ENCODE assay signal across 18 cellular contexts in the genomic region with DNA sequence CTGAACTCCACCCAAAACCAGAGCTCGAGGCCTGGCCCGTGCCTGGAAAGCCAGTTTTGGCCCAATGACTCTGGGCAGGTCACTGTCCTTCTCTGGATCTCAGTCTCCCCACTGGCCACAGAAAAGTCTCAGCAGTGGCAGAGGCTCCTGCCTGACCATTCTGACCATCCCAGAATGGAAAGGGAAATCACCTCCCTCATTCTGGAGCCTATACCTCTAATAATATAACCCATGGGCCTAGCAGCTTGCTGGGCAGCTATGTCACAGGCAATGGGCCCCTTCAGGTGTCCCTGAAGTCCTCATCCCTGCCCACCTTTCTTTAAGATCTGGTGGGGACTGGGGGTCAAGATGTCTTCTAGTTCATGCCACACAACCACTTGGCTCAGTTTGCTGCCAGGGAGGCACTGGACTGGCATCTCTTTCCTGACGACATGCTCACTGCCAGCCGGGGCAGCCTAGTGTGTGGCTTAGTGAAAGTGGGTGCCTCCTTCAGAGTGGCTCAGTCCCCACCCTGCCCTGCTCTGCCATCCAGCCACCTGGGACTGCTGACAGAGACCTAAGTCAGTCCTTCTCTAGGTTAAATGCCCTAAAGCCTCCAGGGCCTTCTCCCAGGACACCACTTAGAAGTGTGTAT.
DNase-seq lines count a peak whose midpoint lies in the region; ATAC-seq and TF ChIP-seq lines count a peak whose summit lies in the region.
"Had no signal": no experiment of that assay in that cellular context is flagged by ENCODE, and none has a peak within 500 bp of the region (broad histone marks: within the 10 kb centered on the region; RNA-seq: fewer than 3 reads in every experiment).

No MANE protein-coding gene starts in this region.

- peaks cover 71% of the 10 kb centered on the region for H3K4me1 Mint-ChIP-seq in activated CD4-positive, alpha-beta memory T cell treated with anti-CD3 and anti-CD28 coated beads, Interleukin-2, amount 10 ng/mL, durations not matched to agents 7 days and 5 days
- H3K4me1 Mint-ChIP-seq in activated CD4-positive, alpha-beta memory T cell treated with anti-CD3 and anti-CD28 coated beads for 36 hours (ENCODE audit: low read depth), result peaks cover 34% of the 10 kb centered on the region
- peaks cover 45 to 70% of the 10 kb centered on the region in 2 donors for H3K4me1 Mint-ChIP-seq in stimulated activated naive B cell treated with anti-CD40 and anti-IgM and Interleukin-4, amounts not matched to agents 10 μg/mL and 1 μg/mL and 100 μg/mL, for 72 hours

- no peak for TF ChIP-seq POLR2A in esophagus squamous epithelium (IDR thresholded peaks at IDR 0.05)
- TF ChIP-seq POLR2A in GM18505 (IDR thresholded peaks at IDR 0.05; ENCODE audit: borderline replicate concordance, extremely low read depth, insufficient read depth, insufficient read length), result no peak

- H3K36me3 Mint-ChIP-seq in activated CD4-positive, alpha-beta memory T cell treated with anti-CD3 and anti-CD28 coated beads, Interleukin-2, amount 10 ng/mL, durations not matched to agents 7 days and 5 days (ENCODE audit: low read depth), result peaks cover 3% of the 10 kb centered on the region
- no peaks in the 10 kb centered on the region for H3K36me3 Mint-ChIP-seq in activated CD4-positive, alpha-beta memory T cell treated with anti-CD3 and anti-CD28 coated beads for 36 hours
- peaks cover 3 to 8% of the 10 kb centered on the region in 2 donors for H3K36me3 Mint-ChIP-seq in stimulated activated naive B cell treated with anti-CD40 and anti-IgM and Interleukin-4, amounts not matched to agents 10 μg/mL and 1 μg/mL and 100 μg/mL, for 72 hours
- H3K36me3 Mint-ChIP-seq: CD8-positive, alpha-beta memory T cell; T-cell had no signal

- no TSS peak for BruUV-seq in OCI-LY7 (replicated peaks; lab: Mats Ljungman, UMichigan)

- H3K79me2 ChIP-seq in OCI-LY7 (ENCODE audit: insufficient read depth, low read depth, low read length), result no peaks in the 10 kb centered on the region

- H3K9me2 ChIP-seq in OCI-LY7 (ENCODE audit: insufficient read depth, low read length), result no peaks in the 10 kb centered on the region

- no peak for ATAC-seq in stimulated activated naive B cell treated with anti-CD40 and anti-IgM and Interleukin-4, amounts not matched to agents 10 μg/mL and 1 μg/mL and 100 μg/mL, for 72 hours (replicated peaks)
- no peak for ATAC-seq in GM18505 (IDR thresholded peaks at IDR 0.05; ENCODE audit: unreplicated experiment)
- ATAC-seq: T-cell had no signal

- H3K4me3 ChIP-seq in OCI-LY7 (ENCODE audit: low read depth, low read length, poor library complexity, severe bottlenecking), result no peak overlapping the region
- no peak overlapping the region for H3K4me3 ChIP-seq in esophagus squamous epithelium
- H3K4me3 ChIP-seq: MG63 had no signal

- peaks cover 7% of the 10 kb centered on the region for H3K27me3 Mint-ChIP-seq in activated CD4-positive, alpha-beta memory T cell treated with anti-CD3 and anti-CD28 coated beads, Interleukin-2, amount 10 ng/mL, durations not matched to agents 7 days and 5 days
- peaks cover 4% of the 10 kb centered on the region for H3K27me3 Mint-ChIP-seq in activated CD4-positive, alpha-beta memory T cell treated with anti-CD3 and anti-CD28 coated beads for 36 hours
- H3K27me3 Mint-ChIP-seq in stimulated activated naive B cell treated with anti-CD40 and anti-IgM and Interleukin-4, amounts not matched to agents 10 μg/mL and 1 μg/mL and 100 μg/mL, for 72 hours, result no peaks in the 10 kb centered on the region
- H3K27me3 Mint-ChIP-seq: T-cell had no signal

- intact Hi-C loops in activated CD4-positive, alpha-beta memory T cell treated with anti-CD3 and anti-CD28 coated beads for 36 hours (cut with micrococcal nuclease), result loop anchor here (5.0 kb wide), 1 partner anchor 67 kb away; no protein-coding TSS in a partner anchor
- intact Hi-C loops in OCI-LY7 (cut with micrococcal nuclease; ENCODE audit: unreplicated experiment) (loop anchor here (1.0 to 2.0 kb wide), 3 partner anchors 42 to 111 kb away; no protein-coding TSS in a partner anchor), esophagus squamous epithelium (cut with DNase I) (no loop called here)

- H3K36me3 ChIP-seq in OCI-LY7 (ENCODE audit: insufficient read depth, low read length) (no peaks in the 10 kb centered on the region), esophagus squamous epithelium (no peaks in the 10 kb centered on the region)
- H3K36me3 ChIP-seq: MG63 had no signal

- H3K9me3 ChIP-seq in OCI-LY7 (ENCODE audit: low read length), result no peaks in the 10 kb centered on the region
- no peaks in the 10 kb centered on the region for H3K9me3 ChIP-seq in esophagus squamous epithelium
- H3K9me3 ChIP-seq: MG63 had no signal

- no peak overlapping the region for H2AFZ ChIP-seq in OCI-LY7 (ENCODE audit: low read length)

- POLR2A ChIA-PET in activated CD4-positive, alpha-beta memory T cell treated with anti-CD3 and anti-CD28 coated beads, Interleukin-2, amount 10 ng/mL, durations not matched to agents 7 days and 5 days (lab: Charles Lee), result interaction anchor here (0.6 to 9.6 kb wide), 5 partner anchors 11 to 113 kb away, joined by 3 to 68 read pairs (median 4); a partner anchor contains a TSS
- POLR2A ChIA-PET in activated CD4-positive, alpha-beta memory T cell treated with anti-CD3 and anti-CD28 coated beads for 36 hours (lab: Charles Lee), result no interaction called here
- POLR2A ChIA-PET in OCI-LY7 (lab: Charles Lee), result no interaction called here

- WGBS in esophagus squamous epithelium, 2 donors, result 74% methylated on average over 4 of the region's 4 CpGs; no CpG with 5 or more reads in 1 of the 2 donors

- no peaks in the 10 kb centered on the region for H4K20me1 ChIP-seq in OCI-LY7 (ENCODE audit: insufficient read depth, low read length)

- H3K27ac ChIP-seq in OCI-LY7 (ENCODE audit: low read depth, low read length, poor library complexity, severe bottlenecking) (peak overlapping the region; percentile 91), esophagus squamous epithelium (peak overlapping the region; percentile 3 to 89 (median 82))

- in situ Hi-C loops in KBM-7 (cut with MboI; ENCODE audit: low pct_unique_long_range_greater_than_20kb, low sequenced_read_pairs), result no loop called here

- no peak for TF ChIP-seq CTCF in OCI-LY7 (conservative IDR thresholded peaks at IDR 0.05; ENCODE audit: low read length)
- no peak for TF ChIP-seq CTCF in esophagus squamous epithelium (IDR thresholded peaks at IDR 0.05)

- peak overlapping the region; percentile 71 for H3K4me2 ChIP-seq in OCI-LY7 (ENCODE audit: low read length)

- H3K4me3 Mint-ChIP-seq in activated CD4-positive, alpha-beta memory T cell treated with anti-CD3 and anti-CD28 coated beads, Interleukin-2, amount 10 ng/mL, durations not matched to agents 7 days and 5 days, result no peak overlapping the region
- no peak overlapping the region for H3K4me3 Mint-ChIP-seq in activated CD4-positive, alpha-beta memory T cell treated with anti-CD3 and anti-CD28 coated beads for 36 hours
- H3K4me3 Mint-ChIP-seq in stimulated activated naive B cell treated with anti-CD40 and anti-IgM and Interleukin-4, amounts not matched to agents 10 μg/mL and 1 μg/mL and 100 μg/mL, for 72 hours, result peak overlapping the region in 1 of 2 donors; percentile 70

- H3K4me1 ChIP-seq in OCI-LY7 (ENCODE audit: insufficient read depth, low read length, poor library complexity, severe bottlenecking) (peaks cover 81% of the 10 kb centered on the region), esophagus squamous epithelium (peaks cover 4 to 24% (median 7%) of the 10 kb centered on the region in 3 donors)

- CTCF ChIA-PET in activated CD4-positive, alpha-beta memory T cell treated with anti-CD3 and anti-CD28 coated beads, Interleukin-2, amount 10 ng/mL, durations not matched to agents 7 days and 5 days (lab: Charles Lee), result interaction anchor here (1.4 kb wide), 1 partner anchor 65 kb away, joined by 3 read pairs; a partner anchor contains a TSS
- CTCF ChIA-PET in activated CD4-positive, alpha-beta memory T cell treated with anti-CD3 and anti-CD28 coated beads for 36 hours (lab: Charles Lee), result interaction anchor here (0.8 kb wide), 1 partner anchor 122 kb away, joined by 3 read pairs; no protein-coding TSS in a partner anchor
- CTCF ChIA-PET in OCI-LY7 (lab: Charles Lee; ENCODE audit: unreplicated experiment), result interaction anchor here (1.4 kb wide), 1 partner anchor 122 kb away, joined by 3 read pairs; no protein-coding TSS in a partner anchor

- DNase-seq in activated CD4-positive, alpha-beta memory T cell treated with anti-CD3 and anti-CD28 coated beads, Interleukin-2, amount 10 ng/mL, durations not matched to agents 7 days and 5 days, result no peak
- DNase-seq in activated CD4-positive, alpha-beta memory T cell treated with anti-CD3 and anti-CD28 coated beads for 36 hours, result no peak
- peak; percentile 49 for DNase-seq in OCI-LY7 (ENCODE audit: low spot score)
- DNase-seq in esophagus squamous epithelium (lab: John Stamatoyannopoulos, UW), result no peak
- DNase-seq in stimulated activated naive B cell treated with anti-CD40 and anti-IgM and Interleukin-4, amounts not matched to agents 10 μg/mL and 1 μg/mL and 100 μg/mL, for 72 hours, result no peak
- DNase-seq in NCI-H2171 (lab: John Stamatoyannopoulos, UW), result no peak
- DNase-seq in KBM-7, result no peak
- DNase-seq: activated CD8-positive, alpha-beta memory T cell treated with anti-CD3 and anti-CD28 coated beads, Interleukin-2, amount 50 U/mL, for 48 hours; activated naive CD4-positive, alpha-beta T cell treated with anti-CD3 and anti-CD28 coated beads, Interleukin-2, amount 50 U/mL, for 16 hours; CD8-positive, alpha-beta memory T cell; effector memory CD4-positive, alpha-beta T cell; MG63; NCI-H1930; NCI-H524 treated with DMSO at 0.1 percent for 48 hours; trophoblast cell had no signal

- no peaks in the 10 kb centered on the region for H3K9me3 Mint-ChIP-seq in activated CD4-positive, alpha-beta memory T cell treated with anti-CD3 and anti-CD28 coated beads, Interleukin-2, amount 10 ng/mL, durations not matched to agents 7 days and 5 days
- peaks cover 3% of the 10 kb centered on the region for H3K9me3 Mint-ChIP-seq in activated CD4-positive, alpha-beta memory T cell treated with anti-CD3 and anti-CD28 coated beads for 36 hours
- peaks cover 3 to 5% of the 10 kb centered on the region in 2 donors for H3K9me3 Mint-ChIP-seq in stimulated activated naive B cell treated with anti-CD40 and anti-IgM and Interleukin-4, amounts not matched to agents 10 μg/mL and 1 μg/mL and 100 μg/mL, for 72 hours
- H3K9me3 Mint-ChIP-seq: CD8-positive, alpha-beta memory T cell; natural killer cell treated with Interleukin-12 subunit alpha and Interleukin-12 subunit beta and Interleukin-15 and Interleukin-18, amount 100 ng/mL, for 72 hours; T-cell had no signal

- peak overlapping the region; percentile 81 for H3K27ac Mint-ChIP-seq in activated CD4-positive, alpha-beta memory T cell treated with anti-CD3 and anti-CD28 coated beads, Interleukin-2, amount 10 ng/mL, durations not matched to agents 7 days and 5 days
- no peak overlapping the region for H3K27ac Mint-ChIP-seq in activated CD4-positive, alpha-beta memory T cell treated with anti-CD3 and anti-CD28 coated beads for 36 hours
- H3K27ac Mint-ChIP-seq in stimulated activated naive B cell treated with anti-CD40 and anti-IgM and Interleukin-4, amounts not matched to agents 10 μg/mL and 1 μg/mL and 100 μg/mL, for 72 hours, result peak overlapping the region; percentile 86

- H3K27me3 ChIP-seq in esophagus squamous epithelium, result no peaks in the 10 kb centered on the region
- H3K27me3 ChIP-seq: MG63 had no signal
